Comparison of ENCODE assay signal across 1 cellular context in the genomic region with DNA sequence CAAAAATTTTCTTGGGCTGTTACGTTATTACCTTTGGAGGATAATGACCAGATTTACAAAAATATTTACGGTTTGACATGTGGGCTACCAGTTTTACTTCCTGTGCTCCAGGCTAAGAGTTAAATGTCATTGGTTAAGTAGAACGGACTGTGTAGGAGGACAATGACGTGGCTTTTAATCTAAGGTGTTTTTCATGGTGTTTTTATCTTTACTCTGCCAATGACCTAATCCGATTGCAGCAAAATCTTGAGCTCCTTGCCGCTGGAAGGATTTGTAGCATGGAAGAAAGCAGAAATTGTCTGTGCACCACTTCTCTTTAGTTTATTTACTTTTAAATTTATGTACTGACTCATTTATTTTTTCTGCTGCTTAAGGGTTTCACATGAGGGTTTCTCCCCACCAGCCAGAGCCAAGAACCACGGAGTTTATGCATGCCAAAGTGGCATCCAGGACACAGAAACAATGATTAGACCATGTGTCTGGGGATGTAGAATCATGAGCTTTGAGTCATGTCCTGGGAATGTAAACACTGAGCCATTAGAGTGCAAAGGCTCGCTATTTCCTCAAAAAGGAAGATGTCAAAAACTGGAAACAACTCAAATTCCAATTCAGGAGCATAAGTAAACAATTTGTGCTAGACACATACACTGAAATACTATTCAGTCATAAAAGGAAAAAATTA.
A peak's percentile ranks its signal among the peaks of the same experiment; 100 is the strongest.
TF ChIP-seq lines count a peak whose summit lies in the region.

No MANE protein-coding gene starts in this region.

TF ChIP-seq in HepG2, 621 proteins besides CTCF, POLR2A, EP300 and RAD21 (continued from another document and continues in another):
- TF ChIP-seq CAMTA2 (CRISPR knock-in tag; IDR thresholded peaks at IDR 0.05; ENCODE audit: borderline replicate concordance) (no peak), NFIC (IDR thresholded peaks at IDR 0.05; ENCODE audit: low read length) (peak; percentile 93), NFYB (CRISPR knock-in tag; IDR thresholded peaks at IDR 0.05) (no peak), MIER2 (CRISPR knock-in tag; IDR thresholded peaks at IDR 0.05) (0 out of 2 replicates have a peak, but pooled peaks have one; percentile 43), GATA4 (IDR thresholded peaks at IDR 0.05; ENCODE audit: borderline replicate concordance, low read depth) (peak; percentile 53; the same call in 1 of the 2 replicates), ZFP36L2 (CRISPR knock-in tag; IDR thresholded peaks at IDR 0.05) (no peak), HDAC1 (CRISPR knock-in tag; IDR thresholded peaks at IDR 0.05) (peak; percentile 60; the same call in 1 of the 2 replicates), ZNF382 (CRISPR knock-in tag; IDR thresholded peaks at IDR 0.05; ENCODE audit: borderline replicate concordance) (no peak), ATF6 (CRISPR knock-in tag; conservative IDR thresholded peaks at IDR 0.05) (0 out of 2 replicates have a peak, but pooled peaks have one; percentile 51), JUN (CRISPR knock-in tag; IDR thresholded peaks at IDR 0.05) (peak; percentile 93), RERE (CRISPR knock-in tag; IDR thresholded peaks at IDR 0.05; ENCODE audit: low read depth) (0 out of 2 replicates have a peak, but pooled peaks have one; percentile 43), ZNF724P (CRISPR knock-in tag; IDR thresholded peaks at IDR 0.05; ENCODE audit: borderline replicate concordance) (no peak), TFDP1 (CRISPR knock-in tag; IDR thresholded peaks at IDR 0.05; ENCODE audit: borderline replicate concordance) (peak; percentile 70; the same call in 1 of the 2 replicates), HINFP (CRISPR knock-in tag; IDR thresholded peaks at IDR 0.05; ENCODE audit: low read depth) (no peak), REPIN1 (CRISPR knock-in tag; IDR thresholded peaks at IDR 0.05; ENCODE audit: borderline replicate concordance, low read depth) (peak; percentile 67; the same call in 1 of the 2 replicates), ZNF652 (CRISPR knock-in tag; IDR thresholded peaks at IDR 0.05; ENCODE audit: borderline replicate concordance, low read depth) (no peak; the same call in 1 of the 2 replicates), SALL1 (CRISPR knock-in tag; IDR thresholded peaks at IDR 0.05) (peak; percentile 98), PAX8 (CRISPR knock-in tag; IDR thresholded peaks at IDR 0.05; ENCODE audit: borderline replicate concordance) (no peak), CCAR2 (optimal IDR thresholded peaks at IDR 0.05; ENCODE audit: low read depth, low read length) (no peak), ZNF549 (CRISPR knock-in tag; IDR thresholded peaks at IDR 0.05) (no peak), FIP1L1 (IDR thresholded peaks at IDR 0.05; ENCODE audit: borderline replicate concordance, insufficient read depth, low read depth, low read length) (no peak), ZNF121 (CRISPR knock-in tag; IDR thresholded peaks at IDR 0.05) (no peak), DRAP1 (CRISPR knock-in tag; IDR thresholded peaks at IDR 0.05) (0 out of 2 replicates have a peak, but pooled peaks have one; percentile 25), CHD4 (IDR thresholded peaks at IDR 0.05; ENCODE audit: borderline replicate concordance, low read length) (peak; percentile 67; the same call in 1 of the 2 replicates), ZNF263 (CRISPR knock-in tag; IDR thresholded peaks at IDR 0.05) (peak; percentile 33; the same call in 1 of the 2 replicates), ZKSCAN1 (IDR thresholded peaks at IDR 0.05; ENCODE audit: low read length) (no peak), MXD1 (CRISPR knock-in tag; IDR thresholded peaks at IDR 0.05) (no peak), GLMP (CRISPR knock-in tag; IDR thresholded peaks at IDR 0.05; ENCODE audit: borderline replicate concordance) (no peak), LCORL (IDR thresholded peaks at IDR 0.05) (peak; percentile 72; the same call in 1 of the 2 replicates), LCORL (CRISPR knock-in tag; IDR thresholded peaks at IDR 0.05) (peak; percentile 82), ZSCAN31 (CRISPR knock-in tag; IDR thresholded peaks at IDR 0.05; ENCODE audit: low read depth) (no peak), FOSL1 (CRISPR knock-in tag; IDR thresholded peaks at IDR 0.05; ENCODE audit: borderline replicate concordance) (peak; percentile 93), POLR2G (IDR thresholded peaks at IDR 0.05; ENCODE audit: low read depth, low read length) (no peak), CCDC6 (CRISPR knock-in tag; IDR thresholded peaks at IDR 0.05) (no peak), SKI (IDR thresholded peaks at IDR 0.05; ENCODE audit: partially characterized antibody) (peak; percentile 53), NR2C2 (CRISPR knock-in tag; IDR thresholded peaks at IDR 0.05; ENCODE audit: borderline replicate concordance) (no peak; the same call in 1 of the 2 replicates)
- TF ChIP-seq, protein P1, sequence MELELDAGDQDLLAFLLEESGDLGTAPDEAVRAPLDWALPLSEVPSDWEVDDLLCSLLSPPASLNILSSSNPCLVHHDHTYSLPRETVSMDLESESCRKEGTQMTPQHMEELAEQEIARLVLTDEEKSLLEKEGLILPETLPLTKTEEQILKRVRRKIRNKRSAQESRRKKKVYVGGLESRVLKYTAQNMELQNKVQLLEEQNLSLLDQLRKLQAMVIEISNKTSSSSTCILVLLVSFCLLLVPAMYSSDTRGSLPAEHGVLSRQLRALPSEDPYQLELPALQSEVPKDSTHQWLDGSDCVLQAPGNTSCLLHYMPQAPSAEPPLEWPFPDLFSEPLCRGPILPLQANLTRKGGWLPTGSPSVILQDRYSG (CRISPR knock-in tag; IDR thresholded peaks at IDR 0.05): no peak
- TF ChIP-seq, protein P2, sequence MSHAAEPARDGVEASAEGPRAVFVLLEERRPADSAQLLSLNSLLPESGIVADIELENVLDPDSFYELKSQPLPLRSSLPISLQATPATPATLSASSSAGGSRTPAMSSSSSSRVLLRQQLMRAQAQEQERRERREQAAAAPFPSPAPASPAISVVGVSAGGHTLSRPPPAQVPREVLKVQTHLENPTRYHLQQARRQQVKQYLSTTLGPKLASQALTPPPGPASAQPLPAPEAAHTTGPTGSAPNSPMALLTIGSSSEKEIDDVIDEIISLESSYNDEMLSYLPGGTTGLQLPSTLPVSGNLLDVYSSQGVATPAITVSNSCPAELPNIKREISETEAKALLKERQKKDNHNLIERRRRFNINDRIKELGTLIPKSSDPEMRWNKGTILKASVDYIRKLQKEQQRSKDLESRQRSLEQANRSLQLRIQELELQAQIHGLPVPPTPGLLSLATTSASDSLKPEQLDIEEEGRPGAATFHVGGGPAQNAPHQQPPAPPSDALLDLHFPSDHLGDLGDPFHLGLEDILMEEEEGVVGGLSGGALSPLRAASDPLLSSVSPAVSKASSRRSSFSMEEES (CRISPR knock-in tag; IDR thresholded peaks at IDR 0.05): peak; percentile 89
- TF ChIP-seq, protein P3, sequence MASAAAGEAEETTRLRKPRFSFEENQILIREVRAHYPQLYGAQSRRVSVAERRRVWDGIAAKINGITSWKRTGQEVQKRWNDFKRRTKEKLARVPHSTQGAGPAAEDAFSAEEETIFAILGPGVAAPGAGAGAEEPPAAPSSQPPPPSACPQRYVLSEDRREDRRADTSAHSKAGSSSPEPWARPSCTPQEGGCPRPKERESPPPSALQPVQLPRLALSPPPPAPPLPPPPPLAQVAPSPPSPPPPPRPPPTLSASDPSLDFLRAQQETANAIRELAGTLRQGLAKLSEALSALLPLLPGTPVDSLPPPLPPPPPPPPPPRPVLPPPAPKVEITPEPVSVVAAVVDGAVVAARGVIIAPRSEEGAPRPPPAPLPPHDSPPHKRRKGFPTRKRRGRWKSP (CRISPR knock-in tag; IDR thresholded peaks at IDR 0.05): peak; percentile 49; the same call in 1 of the 2 replicates
- TF ChIP-seq, protein P4, sequence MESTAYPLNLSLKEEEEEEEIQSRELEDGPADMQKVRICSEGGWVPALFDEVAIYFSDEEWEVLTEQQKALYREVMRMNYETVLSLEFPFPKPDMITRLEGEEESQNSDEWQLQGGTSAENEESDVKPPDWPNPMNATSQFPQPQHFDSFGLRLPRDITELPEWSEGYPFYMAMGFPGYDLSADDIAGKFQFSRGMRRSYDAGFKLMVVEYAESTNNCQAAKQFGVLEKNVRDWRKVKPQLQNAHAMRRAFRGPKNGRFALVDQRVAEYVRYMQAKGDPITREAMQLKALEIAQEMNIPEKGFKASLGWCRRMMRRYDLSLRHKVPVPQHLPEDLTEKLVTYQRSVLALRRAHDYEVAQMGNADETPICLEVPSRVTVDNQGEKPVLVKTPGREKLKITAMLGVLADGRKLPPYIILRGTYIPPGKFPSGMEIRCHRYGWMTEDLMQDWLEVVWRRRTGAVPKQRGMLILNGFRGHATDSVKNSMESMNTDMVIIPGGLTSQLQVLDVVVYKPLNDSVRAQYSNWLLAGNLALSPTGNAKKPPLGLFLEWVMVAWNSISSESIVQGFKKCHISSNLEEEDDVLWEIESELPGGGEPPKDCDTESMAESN (CRISPR knock-in tag; conservative IDR thresholded peaks at IDR 0.05): peak; percentile 80
